ENCODE assay signal across 9 cellular contexts in the genomic region with DNA sequence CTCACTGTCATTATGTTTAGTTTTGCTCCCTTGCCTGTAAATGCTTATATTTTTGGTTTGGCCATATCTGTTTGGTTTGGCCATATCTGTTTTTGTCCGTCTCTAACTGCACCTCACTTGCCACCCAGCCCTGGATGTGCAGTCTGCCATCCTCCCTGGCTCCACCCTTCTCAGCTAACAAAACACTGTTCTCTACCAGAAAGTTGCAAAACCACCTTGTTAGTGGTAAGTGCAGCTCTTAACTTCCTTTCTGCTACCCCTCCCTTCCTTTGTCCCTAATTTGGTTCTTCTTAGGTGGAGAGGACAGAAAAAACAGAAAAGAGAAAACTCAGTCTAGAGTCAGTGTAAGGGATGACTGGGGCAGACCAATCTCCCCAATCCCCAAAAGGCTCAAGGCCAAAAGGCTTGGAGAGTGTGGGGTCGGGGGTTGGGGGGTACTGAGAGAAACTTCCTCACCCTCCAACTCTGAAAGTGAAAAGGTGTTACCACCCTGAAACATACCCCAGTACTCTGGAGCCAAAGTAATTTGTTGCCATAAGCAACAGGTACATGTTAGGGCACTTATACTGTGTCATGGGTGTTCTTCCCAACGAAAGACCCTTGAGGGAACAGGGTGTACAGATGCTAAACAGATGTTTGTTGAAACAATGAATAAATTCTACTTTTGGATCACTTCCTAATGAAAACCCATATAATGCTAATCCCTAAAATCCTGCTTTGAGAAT. TPM values are rescaled to one million over a fixed set of nuclear protein-coding genes. Genes with fewer than 3 reads are reported as not detected.
DNase-seq lines count a peak whose midpoint lies in the region; ATAC-seq and TF ChIP-seq lines count a peak whose summit lies in the region.
"Had no signal": no experiment of that assay in that cellular context is flagged by ENCODE, and none has a peak within 500 bp of the region (broad histone marks: within the 10 kb centered on the region; RNA-seq: fewer than 3 reads in every experiment).

No MANE protein-coding gene starts in this region.

- H3K27me3 ChIP-seq in breast epithelium (no peaks in the 10 kb centered on the region), adipocyte (replicated peaks; ENCODE audit: control insufficient read depth, insufficient read depth, low read length) (no peaks in the 10 kb centered on the region), thymus (ENCODE audit: control insufficient read depth, insufficient read depth) (no peaks in the 10 kb centered on the region)

- no peak for TF ChIP-seq POLR2A in breast epithelium (IDR thresholded peaks at IDR 0.05)

- H3K4me1 Mint-ChIP-seq in MCF 10A (ENCODE audit: insufficient read depth, unreplicated experiment): peaks cover 13% of the 10 kb centered on the region

- peak; percentile 37 for DNase-seq in MCF 10A (ENCODE audit: unreplicated experiment)
- DNase-seq in breast epithelium (ENCODE audit: low spot score in 2 of 2): no peak
- peak; percentile 93 for DNase-seq in NOMO-1 treated with dmso at 0.1 percent for 144 hours (lab: John Stamatoyannopoulos, UW; ENCODE audit: unreplicated experiment)
- peak; percentile 20 for DNase-seq in adipocyte (ENCODE audit: low read depth)
- no peak for DNase-seq in A172 (ENCODE audit: low spot score)
- DNase-seq in stimulated activated CD4-positive, alpha-beta T cell treated with anti-CD3 and anti-CD28 coated beads, Interleukin-4, amount 100 ng/mL, for 1 hour: no peak

- no peak overlapping the region for H3K4me3 ChIP-seq in breast epithelium
- H3K4me3 ChIP-seq in adipocyte (ENCODE audit: low read length): no peak overlapping the region
- no peak overlapping the region for H3K4me3 ChIP-seq in thymus (ENCODE audit: low read length)

- no peaks in the 10 kb centered on the region for H3K9me3 Mint-ChIP-seq in MCF 10A (ENCODE audit: unreplicated experiment)

- H3K9me3 ChIP-seq in breast epithelium (no peaks in the 10 kb centered on the region), adipocyte (ENCODE audit: control insufficient read depth, low read length) (no peaks in the 10 kb centered on the region), thymus (ENCODE audit: control insufficient read depth) (no peaks in the 10 kb centered on the region)

- TF ChIP-seq CTCF in MCF 10A (IDR thresholded peaks at IDR 0.05; ENCODE audit: unreplicated experiment) (no peak), breast epithelium (IDR thresholded peaks at IDR 0.05) (no peak)

- intact Hi-C loops in MCF 10A (cut with micrococcal nuclease) (no loop called here), breast epithelium (cut with DNase I; ENCODE audit: low total_unique reads) (no loop called here)

- WGBS in thymus: 31% methylated on average over 3 of the region's 3 CpGs

- H3K4me1 ChIP-seq in breast epithelium (no peaks in the 10 kb centered on the region), adipocyte (ENCODE audit: control insufficient read depth, insufficient read depth, low read length) (peaks cover 9% of the 10 kb centered on the region), thymus (ENCODE audit: control insufficient read depth, insufficient read depth, low read length) (peaks cover 35% of the 10 kb centered on the region)

- no TSS peak for BruUV-seq in MCF 10A (replicated peaks; lab: Mats Ljungman, UMichigan)

- H3K36me3 Mint-ChIP-seq in MCF 10A (ENCODE audit: insufficient read depth, unreplicated experiment): no peaks in the 10 kb centered on the region

- CTCF ChIA-PET in MCF 10A (lab: Yijun Ruan, JAX): no interaction called here

- ATAC-seq in HG02870 (IDR thresholded peaks at IDR 0.05; ENCODE audit: unreplicated experiment): no peak

- no peak overlapping the region for H3K4me3 Mint-ChIP-seq in MCF 10A (ENCODE audit: unreplicated experiment)

- POLR2A ChIA-PET in MCF 10A (lab: Yijun Ruan, JAX): interaction anchor here (0.5 to 1.2 kb wide), 4 partner anchors 11 to 529 kb away, joined by 3 to 5 read pairs (median 3); no protein-coding TSS in a partner anchor

- H3K36me3 ChIP-seq in breast epithelium (no peaks in the 10 kb centered on the region), adipocyte (ENCODE audit: control insufficient read depth, insufficient read depth, low read length, severe bottlenecking) (no peaks in the 10 kb centered on the region), thymus (ENCODE audit: control insufficient read depth, insufficient read depth) (peaks cover 8% of the 10 kb centered on the region)

- H3K27me3 Mint-ChIP-seq in MCF 10A (ENCODE audit: insufficient read depth, unreplicated experiment): no peaks in the 10 kb centered on the region

- H3K27ac ChIP-seq in breast epithelium (no peak overlapping the region), thymus (ENCODE audit: low read depth) (peak overlapping the region; percentile 93)

- peak overlapping the region; percentile 2 for H3K27ac Mint-ChIP-seq in MCF 10A (ENCODE audit: low read depth, unreplicated experiment)

- H3K9ac ChIP-seq in adipocyte (ENCODE audit: low read length): no peak overlapping the region

RNA-seq across cellular contexts. Expression of a gene that starts 5.0 kb away (rescaled TPM):
- total RNA-seq in MCF 10A (2022) (not detected in 2 replicates), breast epithelium (1 to 10 TPM; 2.3 to 7.6 (median 6.2) TPM)
- 57.7 TPM for polyA plus RNA-seq in thymus
- total RNA-seq in A172 (2014; rRNA removed; shearing (Covaris generic)): not detected in 2 replicates
- total RNA-seq: osteocyte had no signal

RNA-seq across cellular contexts. Expression of a gene that starts 27.5 kb away (rescaled TPM):
- not detected in 2 replicates for total RNA-seq in MCF 10A (2022)
- not detected for total RNA-seq in breast epithelium
- polyA plus RNA-seq in thymus: 0.71 TPM
- total RNA-seq in A172 (2014; rRNA removed; shearing (Covaris generic)): not detected in 2 replicates
- total RNA-seq: osteocyte had no signal

RNA-seq across cellular contexts. Expression of a gene that starts 48.8 kb away (rescaled TPM):
- total RNA-seq in MCF 10A (2022): 17.4 and 19.0 TPM in 2 replicates
- 10 to 100 TPM in 2 of 3 donors, 1 to 10 TPM in 1; 5.8 to 16.1 (median 15.5) TPM for total RNA-seq in breast epithelium
- 6.5 TPM for polyA plus RNA-seq in thymus
- total RNA-seq in A172 (2014; rRNA removed; shearing (Covaris generic)): 11.2 and 16.8 TPM in 2 replicates

Comparison
In these comparisons a context has a peak if more than half of its experiments do, and no peak if none do; other contexts are left out.
1. DNase-seq: peak in MCF 10A (single experiment), NOMO-1 treated with dmso at 0.1 percent for 144 hours (single experiment) and adipocyte (single experiment); none in breast epithelium (0 of 2), A172 (single experiment) and stimulated activated CD4-positive, alpha-beta T cell treated with anti-CD3 and anti-CD28 coated beads, Interleukin-4, amount 100 ng/mL, for 1 hour (single experiment).